Comparison of ENCODE assay signal across 27 cellular contexts in genomic region chr2:30684026-30684425, GRCh38.
"Had no signal": no experiment of that assay in that cellular context is flagged by ENCODE, and none has a peak within 500 bp of the region (broad histone marks: within the 10 kb centered on the region; RNA-seq: fewer than 3 reads in every experiment).

No MANE protein-coding gene starts in this region.

- H3K4me3 ChIP-seq: esophagus squamous epithelium, pancreas, prostate gland, smooth muscle cell, thyroid gland, upper lobe of left lung had no signal

- H3K27ac Mint-ChIP-seq: activated CD4-positive, alpha-beta T cell treated with anti-CD3 and anti-CD28 coated beads, Interleukin-2, amount 10 ng/mL, durations not matched to agents 7 days and 5 days; activated naive CD4-positive, alpha-beta T cell treated with anti-CD3 and anti-CD28 coated beads, Interleukin-2, amount 50 U/mL, for 24 hours; activated T-helper 17 cell treated with anti-CD3 and anti-CD28 coated beads, Interleukin-2, amount 50 U/mL, for 72 hours; dendritic cell treated with granulocyte-macrophage colony-stimulating factor and Interleukin-4, amounts not matched to agents 40 ng/mL and 50 ng/mL, for 4 days; mesothelial cell of epicardium; naive thymus-derived CD4-positive, alpha-beta T cell; stimulated activated naive CD8-positive, alpha-beta T cell treated with anti-CD3 and anti-CD28 coated beads, Interleukin-15, amount 100 ng/mL, for 72 hours; T-helper 17 cell had no signal

- H3K27me3 Mint-ChIP-seq: activated CD4-positive, alpha-beta T cell treated with anti-CD3 and anti-CD28 coated beads, Interleukin-2, amount 10 ng/mL, durations not matched to agents 7 days and 5 days; activated naive CD4-positive, alpha-beta T cell treated with anti-CD3 and anti-CD28 coated beads, Interleukin-2, amount 50 U/mL, for 24 hours; central memory CD8-positive, alpha-beta T cell; dendritic cell treated with granulocyte-macrophage colony-stimulating factor and Interleukin-4, amounts not matched to agents 40 ng/mL and 50 ng/mL, for 4 days; stimulated activated memory B cell treated with anti-CD40 and anti-IgM and Interleukin-4, amounts not matched to agents 10 μg/mL and 1 μg/mL and 100 μg/mL, for 72 hours; stimulated activated naive CD8-positive, alpha-beta T cell treated with anti-CD3 and anti-CD28 coated beads, Interleukin-15, amount 100 ng/mL, for 72 hours had no signal

- H3K9me3 Mint-ChIP-seq: activated CD4-positive, alpha-beta T cell treated with anti-CD3 and anti-CD28 coated beads, Interleukin-2, amount 10 ng/mL, durations not matched to agents 7 days and 5 days; activated naive CD4-positive, alpha-beta T cell treated with anti-CD3 and anti-CD28 coated beads, Interleukin-2, amount 50 U/mL, for 24 hours; activated T-cell treated with anti-CD3 and anti-CD28 coated beads, Interleukin-2, amount 50 U/mL, for 4 hours; activated T-helper 17 cell treated with anti-CD3 and anti-CD28 coated beads, Interleukin-2, amount 50 U/mL, for 72 hours; central memory CD8-positive, alpha-beta T cell; dendritic cell treated with granulocyte-macrophage colony-stimulating factor and Interleukin-4, amounts not matched to agents 40 ng/mL and 50 ng/mL, for 4 days; mesothelial cell of epicardium; stimulated activated memory B cell treated with anti-CD40 and anti-IgM and Interleukin-4, amounts not matched to agents 10 μg/mL and 1 μg/mL and 100 μg/mL, for 72 hours; stimulated activated naive CD8-positive, alpha-beta T cell treated with anti-CD3 and anti-CD28 coated beads, Interleukin-15, amount 100 ng/mL, for 72 hours had no signal

- ATAC-seq: activated CD4-positive, CD25-positive, alpha-beta regulatory T cell treated with anti-CD3 and anti-CD28 coated beads, Interleukin-2, amount 50 U/mL, for 24 hours; activated T-cell treated with anti-CD3 and anti-CD28 coated beads, Interleukin-2, amount 50 U/mL, for 4 hours; activated T-helper 17 cell treated with anti-CD3 and anti-CD28 coated beads, Interleukin-2, amount 50 U/mL, for 72 hours; left ventricle myocardium superior; pancreas; stimulated activated naive CD8-positive, alpha-beta T cell treated with anti-CD3 and anti-CD28 coated beads, Interleukin-15, amount 100 ng/mL, for 72 hours; T-helper 17 cell had no signal

- H3K4me1 Mint-ChIP-seq: activated CD4-positive, alpha-beta T cell treated with anti-CD3 and anti-CD28 coated beads, Interleukin-2, amount 10 ng/mL, durations not matched to agents 7 days and 5 days; activated naive CD4-positive, alpha-beta T cell treated with anti-CD3 and anti-CD28 coated beads, Interleukin-2, amount 50 U/mL, for 24 hours; activated T-helper 17 cell treated with anti-CD3 and anti-CD28 coated beads, Interleukin-2, amount 50 U/mL, for 72 hours; central memory CD8-positive, alpha-beta T cell; stimulated activated naive CD8-positive, alpha-beta T cell treated with anti-CD3 and anti-CD28 coated beads, Interleukin-15, amount 100 ng/mL, for 72 hours had no signal

- DNase-seq: activated CD4-positive, alpha-beta T cell treated with anti-CD3 and anti-CD28 coated beads, Interleukin-2, amount 10 ng/mL, durations not matched to agents 7 days and 5 days; activated gamma-delta T cell treated with Interleukin-2 at 50 U/mL for 16 hours; activated T-cell treated with anti-CD3 and anti-CD28 coated beads, Interleukin-2, amount 50 U/mL, for 4 hours; esophagus squamous epithelium; left ventricle myocardium superior; mammary epithelial cell; pancreas; retina; stimulated activated CD4-positive, alpha-beta T cell treated with anti-CD3 and anti-CD28 coated beads, Interleukin-1b, Interleukin-23, amount 100 ng/mL, for 48 hours; stimulated activated CD4-positive, alpha-beta T cell treated with anti-CD3 and anti-CD28 coated beads, Interleukin-4, amount 100 ng/mL, for 4 hours; stimulated activated CD8-positive, alpha-beta memory T cell treated with anti-CD3 and anti-CD28 coated beads, Interleukin-4, amount 100 ng/mL, for 48 hours; stimulated activated naive CD8-positive, alpha-beta T cell treated with anti-CD3 and anti-CD28 coated beads, Interleukin-15, amount 100 ng/mL, for 72 hours; T-helper 17 cell; T1000; thyroid gland; upper lobe of left lung; WERI-Rb-1 had no signal

- H3K4me1 ChIP-seq: pancreas, prostate gland had no signal

- H3K9me3 ChIP-seq: esophagus squamous epithelium, pancreas, prostate gland, thyroid gland, upper lobe of left lung had no signal

- H3K27ac ChIP-seq: esophagus squamous epithelium, pancreas, prostate gland, thyroid gland, upper lobe of left lung, WERI-Rb-1 had no signal

- H3K36me3 ChIP-seq: esophagus squamous epithelium, pancreas, prostate gland, thyroid gland, upper lobe of left lung, WERI-Rb-1 had no signal

- H3K27me3 ChIP-seq: esophagus squamous epithelium, pancreas, thyroid gland, upper lobe of left lung had no signal

- H3K36me3 Mint-ChIP-seq: activated naive CD4-positive, alpha-beta T cell treated with anti-CD3 and anti-CD28 coated beads, Interleukin-2, amount 50 U/mL, for 24 hours; mesothelial cell of epicardium; naive thymus-derived CD4-positive, alpha-beta T cell; stimulated activated memory B cell treated with anti-CD40 and anti-IgM and Interleukin-4, amounts not matched to agents 10 μg/mL and 1 μg/mL and 100 μg/mL, for 72 hours had no signal

- H3K4me3 Mint-ChIP-seq: activated CD4-positive, alpha-beta T cell treated with anti-CD3 and anti-CD28 coated beads, Interleukin-2, amount 10 ng/mL, durations not matched to agents 7 days and 5 days; activated naive CD4-positive, alpha-beta T cell treated with anti-CD3 and anti-CD28 coated beads, Interleukin-2, amount 50 U/mL, for 24 hours; activated T-cell treated with anti-CD3 and anti-CD28 coated beads, Interleukin-2, amount 50 U/mL, for 4 hours; activated T-helper 17 cell treated with anti-CD3 and anti-CD28 coated beads, Interleukin-2, amount 50 U/mL, for 72 hours; central memory CD8-positive, alpha-beta T cell; dendritic cell treated with granulocyte-macrophage colony-stimulating factor and Interleukin-4, amounts not matched to agents 40 ng/mL and 50 ng/mL, for 4 days; mesothelial cell of epicardium; naive thymus-derived CD4-positive, alpha-beta T cell; stimulated activated memory B cell treated with anti-CD40 and anti-IgM and Interleukin-4, amounts not matched to agents 10 μg/mL and 1 μg/mL and 100 μg/mL, for 72 hours; stimulated activated naive CD8-positive, alpha-beta T cell treated with anti-CD3 and anti-CD28 coated beads, Interleukin-15, amount 100 ng/mL, for 72 hours; T-helper 17 cell had no signal
